In genomic region chr6:132819405-132820145, GRCh38 we compare ENCODE assay signal across 1 cellular context.
TF ChIP-seq lines count a peak whose summit lies in the region.

No MANE protein-coding gene starts in this region.

TF ChIP-seq in GM12878, 131 proteins besides CTCF, POLR2A, EP300 and RAD21:
- TF ChIP-seq ATF2 (IDR thresholded peaks at IDR 0.05; ENCODE audit: low read length) (peak; percentile 42; the same call in 1 of the 2 replicates), BMI1 (IDR thresholded peaks at IDR 0.05; ENCODE audit: borderline replicate concordance) (no peak), ZBED1 (IDR thresholded peaks at IDR 0.05; ENCODE audit: borderline replicate concordance) (peak; percentile 80), MTA3 (IDR thresholded peaks at IDR 0.05; ENCODE audit: borderline replicate concordance, low read length) (peak; percentile 88)
